In genomic region chr16:57367111-57367752, GRCh38 we compare ENCODE assay signal across 2 cellular contexts.
A peak's percentile ranks its signal among the peaks of the same experiment; 100 is the strongest.
TF ChIP-seq lines count a peak whose summit lies in the region.

No MANE protein-coding gene starts in this region.

TF ChIP-seq in GM12878, 131 proteins besides CTCF, POLR2A, EP300 and RAD21:
- peak; percentile 21; the same call in 1 of the 2 replicates for TF ChIP-seq MTA3 (IDR thresholded peaks at IDR 0.05; ENCODE audit: borderline replicate concordance, low read length)
- peak; percentile 55; the same call in 1 of the 2 replicates for TF ChIP-seq SMAD5 (IDR thresholded peaks at IDR 0.05; ENCODE audit: low read depth)
- no peak for TF ChIP-seq FOXM1 (IDR thresholded peaks at IDR 0.05; ENCODE audit: low read depth, low read length)
- TF ChIP-seq POLR2AphosphoS2 (IDR thresholded peaks at IDR 0.05; ENCODE audit: low read depth, low read length) = peak; percentile 50; the same call in 1 of the 2 replicates
- TF ChIP-seq ATF2 (IDR thresholded peaks at IDR 0.05; ENCODE audit: low read length) = 0 out of 2 replicates have a peak, but pooled peaks have one; percentile 16

TF ChIP-seq in GM23338, 12 proteins besides CTCF, POLR2A, EP300 and RAD21:
- TF ChIP-seq ZNF331 (CRISPR knock-in tag; IDR thresholded peaks at IDR 0.05; ENCODE audit: low read depth) (no peak), STAT1 (IDR thresholded peaks at IDR 0.05; ENCODE audit: unreplicated experiment) (no peak), JUNB (IDR thresholded peaks at IDR 0.05; ENCODE audit: unreplicated experiment) (no peak), EZH2 (IDR thresholded peaks at IDR 0.05; ENCODE audit: low read depth, unreplicated experiment) (no peak), POLR2AphosphoS5 (IDR thresholded peaks at IDR 0.05; ENCODE audit: low read depth) (no peak), ZNF462 (CRISPR knock-in tag; IDR thresholded peaks at IDR 0.05) (no peak), NANOG (IDR thresholded peaks at IDR 0.05; ENCODE audit: borderline replicate concordance) (no peak), EZH2phosphoT487 (IDR thresholded peaks at IDR 0.05; ENCODE audit: unreplicated experiment) (no peak), ZNF114 (CRISPR knock-in tag; IDR thresholded peaks at IDR 0.05) (no peak), CREB1 (CRISPR knock-in tag; IDR thresholded peaks at IDR 0.05; ENCODE audit: low read depth) (no peak)
- TF ChIP-seq, protein P1, sequence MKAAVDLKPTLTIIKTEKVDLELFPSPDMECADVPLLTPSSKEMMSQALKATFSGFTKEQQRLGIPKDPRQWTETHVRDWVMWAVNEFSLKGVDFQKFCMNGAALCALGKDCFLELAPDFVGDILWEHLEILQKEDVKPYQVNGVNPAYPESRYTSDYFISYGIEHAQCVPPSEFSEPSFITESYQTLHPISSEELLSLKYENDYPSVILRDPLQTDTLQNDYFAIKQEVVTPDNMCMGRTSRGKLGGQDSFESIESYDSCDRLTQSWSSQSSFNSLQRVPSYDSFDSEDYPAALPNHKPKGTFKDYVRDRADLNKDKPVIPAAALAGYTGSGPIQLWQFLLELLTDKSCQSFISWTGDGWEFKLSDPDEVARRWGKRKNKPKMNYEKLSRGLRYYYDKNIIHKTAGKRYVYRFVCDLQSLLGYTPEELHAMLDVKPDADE (IDR thresholded peaks at IDR 0.05) = no peak
- TF ChIP-seq, protein P2, sequence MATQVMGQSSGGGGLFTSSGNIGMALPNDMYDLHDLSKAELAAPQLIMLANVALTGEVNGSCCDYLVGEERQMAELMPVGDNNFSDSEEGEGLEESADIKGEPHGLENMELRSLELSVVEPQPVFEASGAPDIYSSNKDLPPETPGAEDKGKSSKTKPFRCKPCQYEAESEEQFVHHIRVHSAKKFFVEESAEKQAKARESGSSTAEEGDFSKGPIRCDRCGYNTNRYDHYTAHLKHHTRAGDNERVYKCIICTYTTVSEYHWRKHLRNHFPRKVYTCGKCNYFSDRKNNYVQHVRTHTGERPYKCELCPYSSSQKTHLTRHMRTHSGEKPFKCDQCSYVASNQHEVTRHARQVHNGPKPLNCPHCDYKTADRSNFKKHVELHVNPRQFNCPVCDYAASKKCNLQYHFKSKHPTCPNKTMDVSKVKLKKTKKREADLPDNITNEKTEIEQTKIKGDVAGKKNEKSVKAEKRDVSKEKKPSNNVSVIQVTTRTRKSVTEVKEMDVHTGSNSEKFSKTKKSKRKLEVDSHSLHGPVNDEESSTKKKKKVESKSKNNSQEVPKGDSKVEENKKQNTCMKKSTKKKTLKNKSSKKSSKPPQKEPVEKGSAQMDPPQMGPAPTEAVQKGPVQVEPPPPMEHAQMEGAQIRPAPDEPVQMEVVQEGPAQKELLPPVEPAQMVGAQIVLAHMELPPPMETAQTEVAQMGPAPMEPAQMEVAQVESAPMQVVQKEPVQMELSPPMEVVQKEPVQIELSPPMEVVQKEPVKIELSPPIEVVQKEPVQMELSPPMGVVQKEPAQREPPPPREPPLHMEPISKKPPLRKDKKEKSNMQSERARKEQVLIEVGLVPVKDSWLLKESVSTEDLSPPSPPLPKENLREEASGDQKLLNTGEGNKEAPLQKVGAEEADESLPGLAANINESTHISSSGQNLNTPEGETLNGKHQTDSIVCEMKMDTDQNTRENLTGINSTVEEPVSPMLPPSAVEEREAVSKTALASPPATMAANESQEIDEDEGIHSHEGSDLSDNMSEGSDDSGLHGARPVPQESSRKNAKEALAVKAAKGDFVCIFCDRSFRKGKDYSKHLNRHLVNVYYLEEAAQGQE (IDR thresholded peaks at IDR 0.05; ENCODE audit: unreplicated experiment) = no peak
